Comparison of ENCODE assay signal across 27 cellular contexts in the genomic region with DNA sequence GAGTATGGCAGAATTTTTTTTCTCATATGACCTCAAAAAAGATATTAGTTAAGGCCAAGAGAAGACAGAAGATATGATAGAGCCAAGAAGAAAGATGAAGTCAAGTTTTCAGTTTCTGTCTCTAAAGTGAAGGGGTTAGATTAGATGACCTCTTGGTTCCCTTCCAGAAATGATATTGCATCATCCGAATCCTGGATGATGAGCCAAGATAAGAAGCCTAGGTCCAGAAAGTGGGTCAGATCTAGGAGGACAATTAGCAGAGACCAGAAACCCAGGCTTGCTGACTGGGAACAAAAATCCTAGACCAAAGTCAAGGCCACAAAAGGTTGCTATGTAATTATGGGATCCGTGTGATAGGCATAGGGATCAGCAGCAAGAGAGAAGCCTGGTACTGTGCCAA. TPM values are rescaled to one million over a fixed set of nuclear protein-coding genes. Genes with fewer than 3 reads are reported as not detected.
"Had no signal": no experiment of that assay in that cellular context is flagged by ENCODE, and none has a peak within 500 bp of the region (broad histone marks: within the 10 kb centered on the region; RNA-seq: fewer than 3 reads in every experiment).

No MANE protein-coding gene starts in this region.

- H3K27ac ChIP-seq: adrenal gland, body of pancreas, Peyer's patch, RWPE1, SJSA1 had no signal

- H3K27me3 ChIP-seq: adrenal gland, body of pancreas, Peyer's patch, SJSA1 had no signal

- ATAC-seq: activated CD8-positive, alpha-beta T cell treated with anti-CD3 and anti-CD28 coated beads, Interleukin-2, amount 10 ng/mL, durations not matched to agents 7 days and 5 days; body of pancreas; SK-N-SH treated with all-trans-retinoic acid at 6 μM for 48 hours; WTC11 had no signal

- H3K4me3 ChIP-seq: adrenal gland, body of pancreas, Peyer's patch, SJSA1 had no signal

- DNase-seq: activated CD4-positive, alpha-beta T cell treated with anti-CD3 and anti-CD28 coated beads for 48 hours; activated CD4-positive, alpha-beta T cell treated with anti-CD3 and anti-CD28 coated beads, Interleukin-2, amount 50 U/mL, for 4 hours; activated CD4-positive, CD25-positive, alpha-beta regulatory T cell treated with anti-CD3 and anti-CD28 coated beads, Interleukin-2, amount 50 U/mL, for 72 hours; activated CD8-positive, alpha-beta memory T cell treated with anti-CD3 and anti-CD28 coated beads, Interleukin-2, amount 50 U/mL, for 48 hours; activated CD8-positive, alpha-beta T cell treated with anti-CD3 and anti-CD28 coated beads, Interleukin-2, amount 10 ng/mL, durations not matched to agents 7 days and 5 days; activated naive CD4-positive, alpha-beta T cell treated with anti-CD3 and anti-CD28 coated beads, Interleukin-2, amount 50 U/mL, for 16 hours; activated naive CD8-positive, alpha-beta T cell treated with anti-CD3 and anti-CD28 coated beads, Interleukin-2, amount 10 ng/mL, durations not matched to agents 7 days and 5 days; activated T-cell treated with anti-CD3 and anti-CD28 coated beads, Interleukin-2, amount 50 U/mL, for 1 hour; aorta; body of pancreas; Karpas-422; NCI-H1105 treated with DMSO at 0.1 percent for 48 hours; NCI-H1436 treated with DMSO at 0.1 percent for 48 hours; NCI-H187 treated with DMSO at 0.1 percent for 48 hours; NCI-H345; NCI-H510A; NCI-H526 treated with DMSO at 0.1 percent for 48 hours; NK-92 treated with Interleukin-12 subunit alpha and Interleukin-12 subunit beta, amount 100 ng/mL, for 24 hours; Peyer's patch; Right ventricle myocardium superior; SW 1271 had no signal

- H3K4me1 ChIP-seq: adrenal gland, body of pancreas, Peyer's patch, SJSA1 had no signal

- H3K36me3 ChIP-seq: adrenal gland, Peyer's patch, SJSA1 had no signal

- H3K9me3 ChIP-seq: adrenal gland, body of pancreas, Peyer's patch, SJSA1 had no signal

RNA-seq across cellular contexts. Expression of a gene that starts 20.2 kb away (rescaled TPM):
- total RNA-seq: activated CD8-positive, alpha-beta T cell treated with anti-CD3 and anti-CD28 coated beads, Interleukin-2, amount 10 ng/mL, durations not matched to agents 7 days and 5 days; activated naive CD8-positive, alpha-beta T cell treated with anti-CD3 and anti-CD28 coated beads, Interleukin-2, amount 10 ng/mL, durations not matched to agents 7 days and 5 days; aorta; body of pancreas; Peyer's patch; Right ventricle myocardium superior; T-helper 1 cell treated with Interleukin-12 subunit alpha and Interleukin-12 subunit beta and Interleukin-4 antibody, amounts not matched to agents 30 ng/mL and 1 ng/mL, for 36 hours had no signal
- polyA plus RNA-seq: aorta had no signal
